Comparison of ENCODE assay signal across 9 cellular contexts in the genomic region with DNA sequence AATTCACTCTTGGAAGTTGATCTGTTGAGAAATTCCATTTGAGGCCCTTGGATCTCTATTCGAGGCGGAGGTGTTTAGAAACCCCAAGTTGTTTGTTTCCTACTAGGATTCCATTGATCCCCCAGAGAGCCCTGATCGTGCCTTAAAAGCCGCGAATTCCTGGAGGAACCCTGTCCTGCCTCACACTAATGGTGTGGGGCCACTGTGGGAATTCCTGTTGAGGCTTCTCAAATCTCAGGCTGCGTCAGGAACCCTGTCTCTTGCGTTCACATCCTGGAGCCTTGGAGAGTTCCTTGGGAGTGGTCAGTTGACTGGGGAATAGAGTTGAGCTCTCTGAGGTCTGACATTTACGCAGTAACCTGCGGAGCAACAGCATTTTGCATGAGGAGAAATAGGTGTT. TPM values are rescaled to one million over a fixed set of nuclear protein-coding genes. Genes with fewer than 3 reads are reported as not detected.
DNase-seq lines count a peak whose midpoint lies in the region; ATAC-seq and TF ChIP-seq lines count a peak whose summit lies in the region.
"Had no signal": no experiment of that assay in that cellular context is flagged by ENCODE, and none has a peak within 500 bp of the region (broad histone marks: within the 10 kb centered on the region; RNA-seq: fewer than 3 reads in every experiment).

No MANE protein-coding gene starts in this region.

- no peaks in the 10 kb centered on the region for H3K36me3 Mint-ChIP-seq in T-helper 2 cell treated with Interferon-gamma antibody and Interleukin-4, amounts not matched to agents 5 μg/mL and 100 μg/mL, for 36 hours (ENCODE audit: low read depth)
- no peaks in the 10 kb centered on the region for H3K36me3 Mint-ChIP-seq in MCF 10A (ENCODE audit: insufficient read depth, unreplicated experiment)

- TF ChIP-seq CTCF in MCF 10A (IDR thresholded peaks at IDR 0.05; ENCODE audit: unreplicated experiment) (no peak), liver (IDR thresholded peaks at IDR 0.05; ENCODE audit: low read depth, low read length, missing input control) (no peak)

- no TSS peak for BruUV-seq in MCF 10A (replicated peaks; lab: Mats Ljungman, UMichigan)

- H3K27me3 ChIP-seq in liver (ENCODE audit: control insufficient read depth in 4 of 4, insufficient read depth in 4 of 4, low read length in 3 of 4), result no peaks in the 10 kb centered on the region

- CTCF ChIA-PET in MCF 10A (lab: Yijun Ruan, JAX), result interaction anchor here (0.6 to 1.9 kb wide), 8 partner anchors 11 to 439 kb away, joined by 3 to 5 read pairs (median 4); a partner anchor contains a TSS

- intact Hi-C loops in MCF 10A (cut with micrococcal nuclease), result no loop called here

- WGBS in liver, result 29% methylated on average over 9 of the region's 9 CpGs

- H3K9ac ChIP-seq in liver (ENCODE audit: low read depth in 1 of 2, low read length in 2 of 2), result no peak overlapping the region

- H3K36me3 ChIP-seq in liver (ENCODE audit: control insufficient read depth in 4 of 4, insufficient read depth in 3 of 4, low read depth in 1 of 4, low read length in 3 of 4), result no peaks in the 10 kb centered on the region

- H3K4me1 Mint-ChIP-seq in T-helper 2 cell treated with Interferon-gamma antibody and Interleukin-4, amounts not matched to agents 5 μg/mL and 100 μg/mL, for 36 hours (ENCODE audit: low read depth), result peaks cover 8% of the 10 kb centered on the region
- H3K4me1 Mint-ChIP-seq in MCF 10A (ENCODE audit: insufficient read depth, unreplicated experiment), result peaks cover 14% of the 10 kb centered on the region
- peaks cover 28% of the 10 kb centered on the region for H3K4me1 Mint-ChIP-seq in stimulated activated naive CD8-positive, alpha-beta T cell treated with anti-CD3 and anti-CD28 coated beads, Interleukin-15, amount 100 ng/mL, for 72 hours

- peaks cover 0 to 16% (median 13%) of the 10 kb centered on the region in 4 donors for H3K4me1 ChIP-seq in liver (ENCODE audit: control insufficient read depth in 4 of 4, insufficient read depth in 4 of 4, low read length in 3 of 4)

- no peaks in the 10 kb centered on the region for H3K9me3 Mint-ChIP-seq in T-helper 2 cell treated with Interferon-gamma antibody and Interleukin-4, amounts not matched to agents 5 μg/mL and 100 μg/mL, for 36 hours
- no peaks in the 10 kb centered on the region for H3K9me3 Mint-ChIP-seq in MCF 10A (ENCODE audit: unreplicated experiment)
- no peaks in the 10 kb centered on the region for H3K9me3 Mint-ChIP-seq in stimulated activated naive CD8-positive, alpha-beta T cell treated with anti-CD3 and anti-CD28 coated beads, Interleukin-15, amount 100 ng/mL, for 72 hours

- ATAC-seq in stimulated activated naive CD8-positive, alpha-beta T cell treated with anti-CD3 and anti-CD28 coated beads, Interleukin-15, amount 100 ng/mL, for 72 hours, result no peak

- no peak overlapping the region for H3K27ac ChIP-seq in liver (ENCODE audit: low read depth in 1 of 2, low read length in 2 of 2)

- peaks cover 53% of the 10 kb centered on the region for H3K27me3 Mint-ChIP-seq in T-helper 2 cell treated with Interferon-gamma antibody and Interleukin-4, amounts not matched to agents 5 μg/mL and 100 μg/mL, for 36 hours (ENCODE audit: low read depth)
- no peaks in the 10 kb centered on the region for H3K27me3 Mint-ChIP-seq in MCF 10A (ENCODE audit: insufficient read depth, unreplicated experiment)
- peaks cover 58% of the 10 kb centered on the region for H3K27me3 Mint-ChIP-seq in stimulated activated naive CD8-positive, alpha-beta T cell treated with anti-CD3 and anti-CD28 coated beads, Interleukin-15, amount 100 ng/mL, for 72 hours

- H3K4me3 Mint-ChIP-seq in T-helper 2 cell treated with Interferon-gamma antibody and Interleukin-4, amounts not matched to agents 5 μg/mL and 100 μg/mL, for 36 hours, result peak overlapping the region; percentile 88
- peak overlapping the region; percentile 79 for H3K4me3 Mint-ChIP-seq in MCF 10A (ENCODE audit: unreplicated experiment)
- H3K4me3 Mint-ChIP-seq in stimulated activated naive CD8-positive, alpha-beta T cell treated with anti-CD3 and anti-CD28 coated beads, Interleukin-15, amount 100 ng/mL, for 72 hours, result peak overlapping the region; percentile 90

- no peak for TF ChIP-seq RAD21 in liver (IDR thresholded peaks at IDR 0.05)

- no peak overlapping the region for H3K27ac Mint-ChIP-seq in T-helper 2 cell treated with Interferon-gamma antibody and Interleukin-4, amounts not matched to agents 5 μg/mL and 100 μg/mL, for 36 hours
- H3K27ac Mint-ChIP-seq in MCF 10A (ENCODE audit: low read depth, unreplicated experiment), result peak overlapping the region; percentile 87
- H3K27ac Mint-ChIP-seq in stimulated activated naive CD8-positive, alpha-beta T cell treated with anti-CD3 and anti-CD28 coated beads, Interleukin-15, amount 100 ng/mL, for 72 hours, result no peak overlapping the region

- DNase-seq in T-helper 2 cell treated with Interferon-gamma antibody and Interleukin-4, amounts not matched to agents 5 μg/mL and 100 μg/mL, for 36 hours (ENCODE audit: low spot score), result no peak
- no peak for DNase-seq in T-helper 2 cell
- no peak for DNase-seq in MCF 10A (ENCODE audit: unreplicated experiment)
- DNase-seq in stimulated activated naive CD8-positive, alpha-beta T cell treated with anti-CD3 and anti-CD28 coated beads, Interleukin-15, amount 100 ng/mL, for 72 hours, result no peak
- DNase-seq in NCI-H146 treated with DMSO at 0.1 percent for 48 hours (lab: John Stamatoyannopoulos, UW; ENCODE audit: unreplicated experiment), result no peak
- no peak for DNase-seq in epidermal melanocyte (ENCODE audit: insufficient read length, low spot score)
- DNase-seq in COR-L47 (lab: John Stamatoyannopoulos, UW), result no peak
- DNase-seq: NCI-H2029 treated with DMSO at 0.1 percent for 48 hours had no signal

- H3K4me3 ChIP-seq in liver (ENCODE audit: low read depth in 1 of 3, low read length in 3 of 3), result peak overlapping the region; percentile 7 to 71 (median 14)

- H3K9me3 ChIP-seq in liver (ENCODE audit: control insufficient read depth in 4 of 4, low read length in 3 of 4), result no peaks in the 10 kb centered on the region

- POLR2A ChIA-PET in MCF 10A (lab: Yijun Ruan, JAX), result interaction anchor here (0.6 to 0.7 kb wide), 3 partner anchors 359 to 1007 kb away, joined by 3 to 5 read pairs (median 3); no protein-coding TSS in a partner anchor

TF ChIP-seq in liver, 16 proteins besides CTCF, POLR2A, EP300 and RAD21:
- TF ChIP-seq YY1 (IDR thresholded peaks at IDR 0.05) (no peak), HNF4A (conservative IDR thresholded peaks at IDR 0.05) (no peak), TAF1 (conservative IDR thresholded peaks at IDR 0.05) (no peak), HNF4G (IDR thresholded peaks at IDR 0.05) (no peak), RXRA (IDR thresholded peaks at IDR 0.05) (no peak)
- TF ChIP-seq, protein P1, sequence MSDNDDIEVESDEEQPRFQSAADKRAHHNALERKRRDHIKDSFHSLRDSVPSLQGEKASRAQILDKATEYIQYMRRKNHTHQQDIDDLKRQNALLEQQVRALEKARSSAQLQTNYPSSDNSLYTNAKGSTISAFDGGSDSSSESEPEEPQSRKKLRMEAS (IDR thresholded peaks at IDR 0.05), result no peak
- TF ChIP-seq, protein P2, sequence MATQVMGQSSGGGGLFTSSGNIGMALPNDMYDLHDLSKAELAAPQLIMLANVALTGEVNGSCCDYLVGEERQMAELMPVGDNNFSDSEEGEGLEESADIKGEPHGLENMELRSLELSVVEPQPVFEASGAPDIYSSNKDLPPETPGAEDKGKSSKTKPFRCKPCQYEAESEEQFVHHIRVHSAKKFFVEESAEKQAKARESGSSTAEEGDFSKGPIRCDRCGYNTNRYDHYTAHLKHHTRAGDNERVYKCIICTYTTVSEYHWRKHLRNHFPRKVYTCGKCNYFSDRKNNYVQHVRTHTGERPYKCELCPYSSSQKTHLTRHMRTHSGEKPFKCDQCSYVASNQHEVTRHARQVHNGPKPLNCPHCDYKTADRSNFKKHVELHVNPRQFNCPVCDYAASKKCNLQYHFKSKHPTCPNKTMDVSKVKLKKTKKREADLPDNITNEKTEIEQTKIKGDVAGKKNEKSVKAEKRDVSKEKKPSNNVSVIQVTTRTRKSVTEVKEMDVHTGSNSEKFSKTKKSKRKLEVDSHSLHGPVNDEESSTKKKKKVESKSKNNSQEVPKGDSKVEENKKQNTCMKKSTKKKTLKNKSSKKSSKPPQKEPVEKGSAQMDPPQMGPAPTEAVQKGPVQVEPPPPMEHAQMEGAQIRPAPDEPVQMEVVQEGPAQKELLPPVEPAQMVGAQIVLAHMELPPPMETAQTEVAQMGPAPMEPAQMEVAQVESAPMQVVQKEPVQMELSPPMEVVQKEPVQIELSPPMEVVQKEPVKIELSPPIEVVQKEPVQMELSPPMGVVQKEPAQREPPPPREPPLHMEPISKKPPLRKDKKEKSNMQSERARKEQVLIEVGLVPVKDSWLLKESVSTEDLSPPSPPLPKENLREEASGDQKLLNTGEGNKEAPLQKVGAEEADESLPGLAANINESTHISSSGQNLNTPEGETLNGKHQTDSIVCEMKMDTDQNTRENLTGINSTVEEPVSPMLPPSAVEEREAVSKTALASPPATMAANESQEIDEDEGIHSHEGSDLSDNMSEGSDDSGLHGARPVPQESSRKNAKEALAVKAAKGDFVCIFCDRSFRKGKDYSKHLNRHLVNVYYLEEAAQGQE (IDR thresholded peaks at IDR 0.05), result no peak
- TF ChIP-seq, protein P3, sequence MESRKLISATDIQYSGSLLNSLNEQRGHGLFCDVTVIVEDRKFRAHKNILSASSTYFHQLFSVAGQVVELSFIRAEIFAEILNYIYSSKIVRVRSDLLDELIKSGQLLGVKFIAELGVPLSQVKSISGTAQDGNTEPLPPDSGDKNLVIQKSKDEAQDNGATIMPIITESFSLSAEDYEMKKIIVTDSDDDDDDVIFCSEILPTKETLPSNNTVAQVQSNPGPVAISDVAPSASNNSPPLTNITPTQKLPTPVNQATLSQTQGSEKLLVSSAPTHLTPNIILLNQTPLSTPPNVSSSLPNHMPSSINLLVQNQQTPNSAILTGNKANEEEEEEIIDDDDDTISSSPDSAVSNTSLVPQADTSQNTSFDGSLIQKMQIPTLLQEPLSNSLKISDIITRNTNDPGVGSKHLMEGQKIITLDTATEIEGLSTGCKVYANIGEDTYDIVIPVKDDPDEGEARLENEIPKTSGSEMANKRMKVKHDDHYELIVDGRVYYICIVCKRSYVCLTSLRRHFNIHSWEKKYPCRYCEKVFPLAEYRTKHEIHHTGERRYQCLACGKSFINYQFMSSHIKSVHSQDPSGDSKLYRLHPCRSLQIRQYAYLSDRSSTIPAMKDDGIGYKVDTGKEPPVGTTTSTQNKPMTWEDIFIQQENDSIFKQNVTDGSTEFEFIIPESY (IDR thresholded peaks at IDR 0.05), result no peak

RNA-seq across cellular contexts. Expression of a gene that starts 1.2 kb away (rescaled TPM):
- 2.9 and 3.7 TPM in 2 replicates for total RNA-seq in MCF 10A (2022)
- 10 to 100 TPM in 1 of 2 donors, 1 to 10 TPM in 1; 4.0 to 11.7 TPM for total RNA-seq in liver
- 1 to 10 TPM; 1.2 to 4.1 TPM for polyA plus RNA-seq in liver

RNA-seq across cellular contexts. Expression of a gene that starts 34.6 kb away (rescaled TPM):
- total RNA-seq in MCF 10A (2022) (0.68 and 1.3 TPM in 2 replicates), liver (10 to 100 TPM in 1 of 2 donors, 1 to 10 TPM in 1; 8.0 to 25.9 TPM)
- 1 to 10 TPM; 1.2 to 2.3 TPM for polyA plus RNA-seq in liver
